24 cellular contexts compared by ENCODE assay signal in genomic region chr19:30608471-30608870, GRCh38.
"Had no signal": no experiment of that assay in that cellular context is flagged by ENCODE, and none has a peak within 500 bp of the region (broad histone marks: within the 10 kb centered on the region; RNA-seq: fewer than 3 reads in every experiment).

No MANE protein-coding gene starts in this region.

- H3K4me1 Mint-ChIP-seq: endodermal cell had no signal

- H3K9me3 Mint-ChIP-seq: dendritic cell treated with granulocyte-macrophage colony-stimulating factor and Interleukin-4, amounts not matched to agents 40 ng/mL and 50 ng/mL, for 4 days; effector memory CD8-positive, alpha-beta T cell; endodermal cell had no signal

- H3K27me3 Mint-ChIP-seq: dendritic cell treated with granulocyte-macrophage colony-stimulating factor and Interleukin-4, amounts not matched to agents 40 ng/mL and 50 ng/mL, for 4 days; effector memory CD8-positive, alpha-beta T cell had no signal

- H3K4me3 Mint-ChIP-seq: dendritic cell treated with granulocyte-macrophage colony-stimulating factor and Interleukin-4, amounts not matched to agents 40 ng/mL and 50 ng/mL, for 4 days; effector memory CD8-positive, alpha-beta T cell; endodermal cell had no signal

- ATAC-seq: effector memory CD8-positive, alpha-beta T cell; esophagus mucosa; foreskin keratinocyte; gastrocnemius medialis; gastroesophageal sphincter; heart left ventricle; heart right ventricle had no signal

- DNase-seq: colonic mucosa; cortex of kidney; dermis blood vessel endothelial cell; dorsolateral prefrontal cortex; effector CD4-positive, alpha-beta T cell; effector CD8-positive, alpha-beta T cell; effector memory CD4-positive, alpha-beta T cell; effector memory CD8-positive, alpha-beta T cell; endodermal cell; erythroblast; esophagus squamous epithelium; foreskin fibroblast; foreskin keratinocyte; foreskin melanocyte; gastrocnemius medialis; glutamatergic neuron; head of caudate nucleus; heart left ventricle; heart right ventricle had no signal

- H3K27ac ChIP-seq: colonic mucosa, coronary artery, dorsolateral prefrontal cortex, epithelial cell of prostate, esophagus squamous epithelium, foreskin keratinocyte, gastrocnemius medialis, gastroesophageal sphincter, heart left ventricle, heart right ventricle had no signal

- H3K27me3 ChIP-seq: colonic mucosa, esophagus squamous epithelium, foreskin keratinocyte, gastrocnemius medialis, heart left ventricle had no signal

- H3K9me3 ChIP-seq: colonic mucosa, esophagus squamous epithelium, gastrocnemius medialis, gastroesophageal sphincter, heart left ventricle, heart right ventricle had no signal

- H3K4me3 ChIP-seq: colonic mucosa, coronary artery, dorsolateral prefrontal cortex, esophagus squamous epithelium, gastrocnemius medialis, gastroesophageal sphincter, heart left ventricle, heart right ventricle had no signal

- H3K36me3 ChIP-seq: colonic mucosa, esophagus squamous epithelium, gastrocnemius medialis, gastroesophageal sphincter, heart left ventricle, heart right ventricle had no signal

- H3K27ac Mint-ChIP-seq: dendritic cell treated with granulocyte-macrophage colony-stimulating factor and Interleukin-4, amounts not matched to agents 40 ng/mL and 50 ng/mL, for 4 days; effector memory CD8-positive, alpha-beta T cell; endodermal cell had no signal

- H3K4me1 ChIP-seq: colonic mucosa, esophagus squamous epithelium, foreskin keratinocyte, gastrocnemius medialis, gastroesophageal sphincter, heart left ventricle, heart right ventricle had no signal
